8 cellular contexts compared by ENCODE assay signal in the genomic region with DNA sequence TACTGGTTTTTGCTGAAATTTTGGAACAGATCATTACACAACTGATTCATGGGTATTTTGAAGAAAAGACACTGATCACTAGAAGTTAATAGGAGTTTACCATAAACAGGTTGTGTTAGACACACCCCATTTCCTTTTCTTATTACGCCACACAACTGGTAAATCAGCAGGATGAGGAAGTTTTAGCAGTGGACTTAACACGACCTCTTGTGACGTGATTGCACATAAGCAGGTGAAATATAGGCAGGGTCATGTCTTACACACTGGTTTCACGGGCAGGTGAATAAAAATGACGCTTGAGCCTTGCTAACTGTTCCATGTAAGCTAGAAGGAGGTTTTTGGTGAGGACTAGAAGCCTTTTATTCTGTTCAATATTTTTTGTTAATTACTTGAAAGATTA. TPM values are rescaled to one million over a fixed set of nuclear protein-coding genes. Genes with fewer than 3 reads are reported as not detected.
DNase-seq lines count a peak whose midpoint lies in the region; ATAC-seq and TF ChIP-seq lines count a peak whose summit lies in the region.

No MANE protein-coding gene starts in this region.

- CTCF ChIA-PET in Calu3 (lab: Charles Lee) = interaction anchor here (0.7 to 1.1 kb wide), 2 partner anchors 12 to 22 kb away, joined by 3 to 4 read pairs; no protein-coding TSS in a partner anchor

- TF ChIP-seq POLR2A in stomach (IDR thresholded peaks at IDR 0.05) (no peak), adrenal gland (IDR thresholded peaks at IDR 0.05) (no peak)

- H3K27ac Mint-ChIP-seq in Calu3 (ENCODE audit: unreplicated experiment) = peak overlapping the region; percentile 53
- H3K27ac Mint-ChIP-seq in activated T-helper 17 cell treated with anti-CD3 and anti-CD28 coated beads, Interleukin-2, amount 50 U/mL, for 72 hours = peak overlapping the region; percentile 10

- peaks cover 12% of the 10 kb centered on the region for H3K27me3 Mint-ChIP-seq in Calu3 (ENCODE audit: unreplicated experiment)
- H3K27me3 Mint-ChIP-seq in activated T-helper 17 cell treated with anti-CD3 and anti-CD28 coated beads, Interleukin-2, amount 50 U/mL, for 72 hours = peaks cover 5% of the 10 kb centered on the region

- intact Hi-C loops in Calu3 (cut with micrococcal nuclease; ENCODE audit: unreplicated experiment) (loop anchor here (2.0 to 5.0 kb wide), 2 partner anchors 97 to 1406 kb away; no protein-coding TSS in a partner anchor), stomach (cut with DNase I; ENCODE audit: low total_unique reads) (loop anchor here (10.0 kb wide), 1 partner anchor 170 kb away; no protein-coding TSS in a partner anchor), adrenal gland (cut with DNase I) (loop anchor here (5.0 to 10.0 kb wide), 2 partner anchors 182 to 1410 kb away; no protein-coding TSS in a partner anchor)

- peak; percentile 19 for TF ChIP-seq CTCF in Calu3 (IDR thresholded peaks at IDR 0.05; ENCODE audit: unreplicated experiment)
- no peak for TF ChIP-seq CTCF in liver (IDR thresholded peaks at IDR 0.05; ENCODE audit: low read depth, low read length, missing input control)
- TF ChIP-seq CTCF in stomach (IDR thresholded peaks at IDR 0.05) = peak in 1 of 7 experiments; percentile 9
- TF ChIP-seq CTCF in adrenal gland (IDR thresholded peaks at IDR 0.05) = peak in 2 of 6 experiments; percentile 12 to 16

- H3K27me3 ChIP-seq in liver (ENCODE audit: control insufficient read depth in 4 of 4, insufficient read depth in 4 of 4, low read length in 3 of 4) (no peaks in the 10 kb centered on the region), stomach (no peaks in the 10 kb centered on the region), adrenal gland (no peaks in the 10 kb centered on the region)

- 67% methylated on average over 5 of the region's 5 CpGs for WGBS in liver
- WGBS in stomach, 5 donors = 13 to 32% (median 22%) methylated on average over 5 of the region's 5 CpGs
- WGBS in adrenal gland, 4 donors = 65 to 74% (median 69%) methylated on average over 5 of the region's 5 CpGs

- H3K36me3 Mint-ChIP-seq in Calu3 (ENCODE audit: insufficient read depth, unreplicated experiment) = no peaks in the 10 kb centered on the region
- H3K36me3 Mint-ChIP-seq in activated T-helper 17 cell treated with anti-CD3 and anti-CD28 coated beads, Interleukin-2, amount 50 U/mL, for 72 hours (ENCODE audit: low read depth) = no peaks in the 10 kb centered on the region

- TF ChIP-seq RAD21 in liver (IDR thresholded peaks at IDR 0.05) = peak; percentile 27 to 51

- DNase-seq in Calu3 (peak; percentile 50), M059J (ENCODE audit: low read depth) (peak; percentile 58), stomach (no peak), adrenal gland (no peak)

- H3K4me1 Mint-ChIP-seq in Calu3 (ENCODE audit: low read depth, unreplicated experiment) = peaks cover 27% of the 10 kb centered on the region
- H3K4me1 Mint-ChIP-seq in activated T-helper 17 cell treated with anti-CD3 and anti-CD28 coated beads, Interleukin-2, amount 50 U/mL, for 72 hours = peaks cover 12% of the 10 kb centered on the region

- H3K9me3 Mint-ChIP-seq in Calu3 (ENCODE audit: low read depth, unreplicated experiment) = no peaks in the 10 kb centered on the region
- no peaks in the 10 kb centered on the region for H3K9me3 Mint-ChIP-seq in activated T-helper 17 cell treated with anti-CD3 and anti-CD28 coated beads, Interleukin-2, amount 50 U/mL, for 72 hours

- H3K4me1 ChIP-seq in liver (ENCODE audit: control insufficient read depth in 4 of 4, insufficient read depth in 4 of 4, low read length in 3 of 4) (peaks cover 0 to 2% (median 0%) of the 10 kb centered on the region in 4 donors), stomach (peaks cover 0 to 16% (median 2%) of the 10 kb centered on the region in 4 donors), adrenal gland (replicated peaks in 1 of 2) (peaks cover 7 to 11% of the 10 kb centered on the region in 2 donors)

- H3K4me3 ChIP-seq in liver (ENCODE audit: low read depth in 1 of 3, low read length in 3 of 3) = no peak overlapping the region
- H3K4me3 ChIP-seq in stomach = no peak overlapping the region
- H3K4me3 ChIP-seq in adrenal gland = no peak overlapping the region

- no peak overlapping the region for H3K27ac ChIP-seq in liver (ENCODE audit: low read depth in 1 of 2, low read length in 2 of 2)
- peak overlapping the region in 2 of 5 donors; percentile 15 to 41 for H3K27ac ChIP-seq in stomach
- no peak overlapping the region for H3K27ac ChIP-seq in adrenal gland

- no TSS peak for BruUV-seq in Calu3 (replicated peaks; lab: Mats Ljungman, UMichigan)

- no peak overlapping the region for H3K4me3 Mint-ChIP-seq in Calu3 (ENCODE audit: low read depth, unreplicated experiment)
- H3K4me3 Mint-ChIP-seq in activated T-helper 17 cell treated with anti-CD3 and anti-CD28 coated beads, Interleukin-2, amount 50 U/mL, for 72 hours = no peak overlapping the region

- no peak overlapping the region for H3K9ac ChIP-seq in liver (ENCODE audit: low read depth in 1 of 2, low read length in 2 of 2)

- no peaks in the 10 kb centered on the region for H3K9me3 ChIP-seq in liver (ENCODE audit: control insufficient read depth in 4 of 4, low read length in 3 of 4)
- no peaks in the 10 kb centered on the region for H3K9me3 ChIP-seq in stomach
- H3K9me3 ChIP-seq in adrenal gland (replicated peaks in 1 of 3) = no peaks in the 10 kb centered on the region

- no peak for TF ChIP-seq EP300 in stomach (IDR thresholded peaks at IDR 0.05)

- peak; percentile 44 for ATAC-seq in activated T-helper 17 cell treated with anti-CD3 and anti-CD28 coated beads, Interleukin-2, amount 50 U/mL, for 72 hours (replicated peaks)
- ATAC-seq in GM18858 (IDR thresholded peaks at IDR 0.05; ENCODE audit: unreplicated experiment) (no peak), GM19463 (IDR thresholded peaks at IDR 0.05; ENCODE audit: unreplicated experiment) (no peak)

- peaks cover 0 to 19% (median 15%) of the 10 kb centered on the region in 4 donors for H3K36me3 ChIP-seq in liver (ENCODE audit: control insufficient read depth in 4 of 4, insufficient read depth in 3 of 4, low read depth in 1 of 4, low read length in 3 of 4)
- H3K36me3 ChIP-seq in stomach = no peaks in the 10 kb centered on the region
- H3K36me3 ChIP-seq in adrenal gland (replicated peaks in 1 of 2) = no peaks in the 10 kb centered on the region

TF ChIP-seq in liver, 16 proteins besides CTCF, POLR2A, EP300 and RAD21:
- TF ChIP-seq YY1 (IDR thresholded peaks at IDR 0.05) = no peak

RNA-seq across cellular contexts. Expression of gene TPRG1, which starts 27.1 kb away (rescaled TPM):
- 1.2 and 2.1 TPM in 2 replicates for total RNA-seq in Calu3 (2022)
- 0.42 and 2.9 TPM in 2 replicates for total RNA-seq in M059J (2014; rRNA removed; shearing (Covaris generic))
- total RNA-seq in activated T-helper 17 cell treated with anti-CD3 and anti-CD28 coated beads, Interleukin-2, amount 50 U/mL, for 72 hours = 10 to 100 TPM in 1 of 2 donors, 1 to 10 TPM in 1; 6.0 to 14.7 TPM
- 10 to 100 TPM in 1 of 2 donors, 1 to 10 TPM in 1; 1.0 to 46.6 TPM for total RNA-seq in liver
- polyA plus RNA-seq in liver = 10 to 100 TPM in 1 of 2 donors, 1 to 10 TPM in 1; 3.2 to 10.5 TPM
- 1 to 10 TPM; 1.2 to 9.0 (median 3.6) TPM for total RNA-seq in stomach
- polyA plus RNA-seq in stomach = 10 to 100 TPM in 2 of 3 donors, 1 to 10 TPM in 1; 1.4 to 20.9 (median 12.8) TPM
- total RNA-seq in adrenal gland = 1 to 10 TPM; 2.6 to 9.4 (median 3.9) TPM
- 1 to 10 TPM; 2.6 to 8.7 (median 5.1) TPM for polyA plus RNA-seq in adrenal gland

Comparison
In these comparisons a context has a peak if more than half of its experiments do, and no peak if none do; other contexts are left out.
1. DNase-seq: peak in Calu3 (single experiment) and M059J (single experiment); none in stomach (single experiment) and adrenal gland (0 of 7).